ENCODE assay signal across 8 cellular contexts in the genomic region with DNA sequence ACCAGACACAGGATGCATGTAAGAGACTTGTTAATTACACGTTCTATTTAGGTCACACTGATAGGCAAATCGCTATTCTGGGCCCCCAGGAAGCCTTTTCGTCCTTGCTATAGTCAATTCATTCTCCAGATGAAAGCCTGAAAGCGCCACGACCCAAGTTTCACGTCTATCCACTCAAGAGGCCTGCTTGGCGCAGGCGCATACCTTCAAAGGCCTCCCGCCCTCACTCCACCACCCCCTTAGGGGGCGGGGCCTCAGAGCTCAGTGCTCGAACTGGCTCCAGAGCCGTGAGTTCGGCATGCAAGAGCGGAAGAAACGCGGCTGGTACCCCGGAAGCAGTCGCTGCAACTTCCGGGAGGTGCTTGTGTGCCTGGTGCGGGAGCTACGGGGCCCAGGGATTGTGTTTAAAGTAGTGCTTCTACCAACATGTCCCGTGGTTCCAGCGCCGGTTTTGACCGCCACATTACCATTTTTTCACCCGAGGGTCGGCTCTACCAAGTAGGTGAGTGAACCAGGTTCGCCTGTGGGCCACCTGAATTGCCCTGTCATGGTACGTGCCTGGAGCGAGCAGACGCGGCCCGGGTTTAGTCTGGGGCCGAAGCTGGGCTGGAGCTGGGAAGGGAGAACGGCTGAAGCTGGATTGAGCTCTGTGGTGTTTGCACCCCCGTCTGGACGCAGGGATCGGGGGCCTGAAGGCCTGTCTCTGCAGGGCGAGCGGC. TPM values are rescaled to one million over a fixed set of nuclear protein-coding genes. Genes with fewer than 3 reads are reported as not detected.
A peak's percentile ranks its signal among the peaks of the same experiment; 100 is the strongest.
DNase-seq lines count a peak whose midpoint lies in the region; ATAC-seq and TF ChIP-seq lines count a peak whose summit lies in the region.

A gene (plus strand): TSS at position 332 of the 719 bp plus-strand sequence. CDS start 95 bp downstream, at position 427.

- H3K4me1 Mint-ChIP-seq in activated B cell treated with CpG ODN at 0.5 μM for 24 hours: peaks cover 61% of the 10 kb centered on the region

- H3K27ac Mint-ChIP-seq in activated B cell treated with CpG ODN at 0.5 μM for 24 hours: peak within 1 kb of the TSS; percentile 96

- TF ChIP-seq CTCF in activated B cell treated with CpG ODN at 0.5 μM for 24 hours (IDR thresholded peaks at IDR 0.05): no peak

- TF ChIP-seq POLR2A in GM18951 (IDR thresholded peaks at IDR 0.05; ENCODE audit: extremely low read depth, insufficient read depth, insufficient read length): peak; percentile 79

- CTCF ChIA-PET in activated B cell treated with CpG ODN at 0.5 μM for 24 hours (lab: Charles Lee): interaction anchor here (1.1 to 2.4 kb wide), 4 partner anchors 30 to 116 kb away, joined by 3 to 7 read pairs (median 5); a partner anchor contains a TSS

- no peaks in the 10 kb centered on the region for H3K27me3 Mint-ChIP-seq in activated B cell treated with CpG ODN at 0.5 μM for 24 hours

- POLR2A ChIA-PET in activated B cell treated with CpG ODN at 0.5 μM for 24 hours (lab: Charles Lee): interaction anchor here (0.7 to 3.3 kb wide), 20 partner anchors 8 to 1230 kb away, joined by 3 to 170 read pairs (median 4); a partner anchor contains a TSS

- H3K27ac ChIP-seq in caudate nucleus (ENCODE audit: low read depth, low read length): peak within 1 kb of the TSS; percentile 86

- peak within 1 kb of the TSS; percentile 99 for H3K4me3 Mint-ChIP-seq in activated B cell treated with CpG ODN at 0.5 μM for 24 hours

- H3K36me3 Mint-ChIP-seq in activated B cell treated with CpG ODN at 0.5 μM for 24 hours (ENCODE audit: low read depth): peaks cover 15% of the 10 kb centered on the region

- peak; percentile 99 for DNase-seq in AG08395 (ENCODE audit: low spot score)
- peak; percentile 100 for DNase-seq in NCI-H345 (lab: John Stamatoyannopoulos, UW)
- peak; percentile 93 for DNase-seq in activated B cell treated with CpG ODN at 0.5 μM for 24 hours
- peak; percentile 74 to 100 (median 98) for DNase-seq in caudate nucleus (lab: John Stamatoyannopoulos, UW)
- peak; percentile 98 for DNase-seq in iPS-NIHi7 (ENCODE audit: extremely low spot score)
- DNase-seq in smooth muscle cell of the brain vasculature (ENCODE audit: low read depth, low spot score): peak; percentile 99

- in situ Hi-C loops in GM18951 (cut with MboI; ENCODE audit: low sequenced_read_pairs, unreplicated experiment): loop anchor here (10.0 kb wide), 1 partner anchor 113 kb away; a partner anchor contains a TSS

- peak; percentile 88 for ATAC-seq in HG03196 (IDR thresholded peaks at IDR 0.05; ENCODE audit: unreplicated experiment)
- peak; percentile 97 for ATAC-seq in activated B cell treated with CpG ODN at 0.5 μM for 24 hours (ENCODE audit: low read depth)

- H3K9me3 Mint-ChIP-seq in activated B cell treated with CpG ODN at 0.5 μM for 24 hours: no peaks in the 10 kb centered on the region

- intact Hi-C loops in activated B cell treated with CpG ODN at 0.5 μM for 24 hours (cut with micrococcal nuclease): loop anchor here (1.0 to 2.0 kb wide), 5 partner anchors 112 to 419 kb away; a partner anchor contains a TSS

RNA-seq across cellular contexts. Expression of the gene that starts here (rescaled TPM):
- 163 and 180 TPM in 2 replicates for total RNA-seq in activated B cell treated with CpG ODN at 0.5 μM for 24 hours

Comparison
In these comparisons a context has a peak if more than half of its experiments do, and no peak if none do; other contexts are left out.
1. Peak in every context shown above with its lines: DNase-seq, ATAC-seq and H3K27ac ChIP-seq.